8 cellular contexts compared by ENCODE assay signal in the genomic region with DNA sequence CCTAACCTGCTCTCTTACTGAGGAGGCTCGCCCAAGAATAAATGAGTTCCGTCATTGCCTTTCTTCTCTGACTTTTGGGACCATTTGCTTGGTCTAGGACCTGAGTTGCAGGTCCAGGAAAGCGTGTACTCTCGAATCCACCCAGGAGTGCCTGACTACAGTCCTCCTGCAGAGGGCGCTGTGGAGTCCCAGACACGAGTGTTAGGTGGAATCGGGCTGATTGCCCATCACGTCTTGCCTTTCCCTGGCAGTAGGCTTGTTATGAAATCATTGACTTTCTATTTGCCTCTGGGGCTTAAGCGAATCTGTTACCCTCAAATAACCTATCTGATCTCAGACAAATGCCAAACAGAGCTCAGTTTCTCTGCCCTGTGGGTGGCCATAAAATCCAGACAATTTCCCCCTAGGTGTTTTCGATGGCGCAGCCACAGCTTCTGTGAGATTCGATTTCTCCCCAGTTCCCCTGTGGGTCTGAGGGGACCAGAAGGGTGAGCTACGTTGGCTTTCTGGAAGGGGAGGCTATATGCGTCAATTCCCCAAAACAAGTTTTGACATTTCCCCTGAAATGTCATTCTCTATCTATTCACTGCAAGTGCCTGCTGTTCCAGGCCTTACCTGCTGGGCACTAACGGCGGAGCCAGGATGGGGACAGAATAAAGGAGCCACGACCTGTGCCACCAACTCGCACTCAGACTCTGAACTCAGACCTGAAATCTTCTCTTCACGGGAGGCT. TPM values are rescaled to one million over a fixed set of nuclear protein-coding genes. Genes with fewer than 3 reads are reported as not detected.
DNase-seq lines count a peak whose midpoint lies in the region; ATAC-seq and TF ChIP-seq lines count a peak whose summit lies in the region.

A gene with protein sequence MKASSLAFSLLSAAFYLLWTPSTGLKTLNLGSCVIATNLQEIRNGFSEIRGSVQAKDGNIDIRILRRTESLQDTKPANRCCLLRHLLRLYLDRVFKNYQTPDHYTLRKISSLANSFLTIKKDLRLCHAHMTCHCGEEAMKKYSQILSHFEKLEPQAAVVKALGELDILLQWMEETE (plus strand): TSS at position 685 of the 733 bp plus-strand sequence. CDS start 230 bp downstream, outside the sequence.

- H3K4me1 ChIP-seq in OCI-LY3 (ENCODE audit: low read length) = no peaks in the 10 kb centered on the region
- no peaks in the 10 kb centered on the region for H3K4me1 ChIP-seq in testis

- ATAC-seq in GM21529 (IDR thresholded peaks at IDR 0.05; ENCODE audit: unreplicated experiment) = no peak

- WGBS in testis, 2 donors = 44 to 61% methylated on average over 19 of the region's 19 CpGs

- H3K36me3 Mint-ChIP-seq in activated T-cell treated with anti-CD3 and anti-CD28 coated beads, Interleukin-2, amount 50 U/mL, for 24 hours (ENCODE audit: low read depth) = no peaks in the 10 kb centered on the region

- peak; percentile 97 for TF ChIP-seq CTCF in HFF-Myc (IDR thresholded peaks at IDR 0.05; ENCODE audit: low read depth, low read length, missing control alignments)
- peak; percentile 96 for TF ChIP-seq CTCF in OCI-LY3 (IDR thresholded peaks at IDR 0.05; ENCODE audit: low read depth, low read length)
- peak; percentile 96 for TF ChIP-seq CTCF in fibroblast of pulmonary artery (IDR thresholded peaks at IDR 0.05; ENCODE audit: low read length, missing control alignments)
- TF ChIP-seq CTCF in testis (IDR thresholded peaks at IDR 0.05) = peak; percentile 43 to 74 (median 50)

- no peaks in the 10 kb centered on the region for H3K9me3 ChIP-seq in OCI-LY3 (ENCODE audit: insufficient read depth, low read length)
- H3K9me3 ChIP-seq in testis = no peaks in the 10 kb centered on the region

- H2AFZ ChIP-seq in OCI-LY3 (ENCODE audit: low read depth, low read length) = no peak within 1 kb of the TSS

- no peak within 1 kb of the TSS for H3K27ac Mint-ChIP-seq in activated T-cell treated with anti-CD3 and anti-CD28 coated beads, Interleukin-2, amount 50 U/mL, for 24 hours

- no peaks in the 10 kb centered on the region for H3K9me3 Mint-ChIP-seq in activated T-cell treated with anti-CD3 and anti-CD28 coated beads, Interleukin-2, amount 50 U/mL, for 24 hours

- intact Hi-C loops in testis (cut with DNase I; ENCODE audit: low total_unique reads) = no loop called here

- peaks cover 23% of the 10 kb centered on the region for H3K4me1 Mint-ChIP-seq in activated T-cell treated with anti-CD3 and anti-CD28 coated beads, Interleukin-2, amount 50 U/mL, for 24 hours (ENCODE audit: low read depth)

- no peak within 1 kb of the TSS for H3K27ac ChIP-seq in OCI-LY3 (ENCODE audit: low read length)
- H3K27ac ChIP-seq in testis = no peak within 1 kb of the TSS

- H3K9ac ChIP-seq in OCI-LY3 (ENCODE audit: low read length) = no peak within 1 kb of the TSS

- H3K4me3 Mint-ChIP-seq in activated T-cell treated with anti-CD3 and anti-CD28 coated beads, Interleukin-2, amount 50 U/mL, for 24 hours = no peak within 1 kb of the TSS

- no peaks in the 10 kb centered on the region for H3K79me2 ChIP-seq in OCI-LY3 (ENCODE audit: low read length)

- peak within 1 kb of the TSS; percentile 31 for H3K4me2 ChIP-seq in OCI-LY3 (ENCODE audit: low read length)

- no peaks in the 10 kb centered on the region for H4K20me1 ChIP-seq in OCI-LY3 (ENCODE audit: insufficient read depth, low read length)

- no peaks in the 10 kb centered on the region for H3K36me3 ChIP-seq in OCI-LY3 (replicated peaks; ENCODE audit: low read depth, low read length)
- H3K36me3 ChIP-seq in testis (ENCODE audit: low read depth, missing control alignments) = no peaks in the 10 kb centered on the region

- H3K4me3 ChIP-seq in HFF-Myc (replicated peaks; ENCODE audit: low read depth, low read length) = no peak within 1 kb of the TSS
- H3K4me3 ChIP-seq in OCI-LY3 (ENCODE audit: low read length) = no peak within 1 kb of the TSS
- H3K4me3 ChIP-seq in fibroblast of pulmonary artery (replicated peaks; ENCODE audit: low read depth, low read length) = no peak within 1 kb of the TSS
- no peak within 1 kb of the TSS for H3K4me3 ChIP-seq in testis

- peaks cover 7% of the 10 kb centered on the region for H3K27me3 Mint-ChIP-seq in activated T-cell treated with anti-CD3 and anti-CD28 coated beads, Interleukin-2, amount 50 U/mL, for 24 hours

- H3K27me3 ChIP-seq in OCI-LY3 (ENCODE audit: low read depth, low read length) (peaks cover 71% of the 10 kb centered on the region), testis (no peaks in the 10 kb centered on the region)

- DNase-seq in CD1c-positive myeloid dendritic cell (ENCODE audit: extremely low spot score) (peak; percentile 89), HFF-Myc (ENCODE audit: extremely low read depth, low read depth) (peak; percentile 70), fibroblast of pulmonary artery (ENCODE audit: low read depth) (peak; percentile 87), non-pigmented ciliary epithelial cell (ENCODE audit: low read depth) (peak; percentile 27), testis (peak; percentile 89)
- peak; percentile 89 for DNase-seq in activated T-cell treated with anti-CD3 and anti-CD28 coated beads, Interleukin-2, amount 50 U/mL, for 24 hours

- no peak for TF ChIP-seq POLR2A in testis (IDR thresholded peaks at IDR 0.05)

RNA-seq across cellular contexts. Expression of the gene that starts here (rescaled TPM):
- total RNA-seq in testis = under 1 TPM in 1 of 2 donors, not detected in 1; 0.43 TPM
- polyA plus RNA-seq in testis (ENCODE audit: insufficient read depth, low read depth, low replicate concordance) = 0.37 TPM

Comparison
In these comparisons a context has a peak if more than half of its experiments do, and no peak if none do; other contexts are left out.
1. Peak in DNase-seq in testis; RNA of the gene not detected or under 1 TPM.
2. DNase-seq: peak in every context shown above with its lines; median percentile 89 in CD1c-positive myeloid dendritic cell; 89 in activated T-cell treated with anti-CD3 and anti-CD28 coated beads, Interleukin-2, amount 50 U/mL, for 24 hours; 89 in testis; 87 in fibroblast of pulmonary artery; 70 in HFF-Myc; 27 in non-pigmented ciliary epithelial cell.